Comparison of ENCODE assay signal across 14 cellular contexts in genomic region chr10:23693895-23694294, GRCh38.
DNase-seq lines count a peak whose midpoint lies in the region; ATAC-seq and TF ChIP-seq lines count a peak whose summit lies in the region.
"Had no signal": no experiment of that assay in that cellular context is flagged by ENCODE, and none has a peak within 500 bp of the region (broad histone marks: within the 10 kb centered on the region; RNA-seq: fewer than 3 reads in every experiment).

No MANE protein-coding gene starts in this region.

- H3K23ac ChIP-seq in mesenchymal stem cell (ENCODE audit: low read length in 2 of 2) = no peak overlapping the region

- no peak overlapping the region for H2AFZ ChIP-seq in mesenchymal stem cell (ENCODE audit: low read depth, low read length)

- H3K4me3 Mint-ChIP-seq in brain = peak overlapping the region; percentile 80 to 89 (median 87)
- H3K4me3 Mint-ChIP-seq: T-helper 17 cell had no signal

- no peak overlapping the region for H3K4ac ChIP-seq in mesenchymal stem cell (ENCODE audit: low read depth in 1 of 2, low read length in 2 of 2)

- TF ChIP-seq POLR2A in vagina (IDR thresholded peaks at IDR 0.05) = no peak

- H3K36me3 ChIP-seq in mesodermal cell (ENCODE audit: control insufficient read depth, insufficient read depth, low read length) (no peaks in the 10 kb centered on the region), vagina (no peaks in the 10 kb centered on the region), mesenchymal stem cell (ENCODE audit: control insufficient read depth in 1 of 2, insufficient read depth in 2 of 2, low read depth in 1 of 2, low read length in 2 of 2) (no peaks in the 10 kb centered on the region)
- H3K36me3 ChIP-seq: neutrophil had no signal

- no peak overlapping the region for H3K18ac ChIP-seq in mesenchymal stem cell (ENCODE audit: low read depth in 1 of 2, low read length in 2 of 2)

- no peak overlapping the region for H3K14ac ChIP-seq in mesenchymal stem cell (ENCODE audit: low read length in 2 of 2)

- H2BK12ac ChIP-seq in mesenchymal stem cell (ENCODE audit: low read length in 2 of 2) = no peak overlapping the region

- H2AK5ac ChIP-seq in mesenchymal stem cell (ENCODE audit: low read length, severe bottlenecking) = no peak overlapping the region

- intact Hi-C loops in Right ventricle myocardium superior (cut with DNase I) = no loop called here
- intact Hi-C loops in left cardiac atrium (cut with DNase I) = no loop called here
- intact Hi-C loops in vagina (cut with DNase I) = no loop called here

- no peak overlapping the region for H3K4me2 ChIP-seq in mesenchymal stem cell (ENCODE audit: low read length, poor library complexity, severe bottlenecking)

- WGBS in mesodermal cell (ENCODE audit: insufficient coverage in 2 of 2), 2 experiments = 1 to 2% methylated on average over 8 to 12 of the region's 17 CpGs
- WGBS in mesenchymal stem cell = 7% methylated on average over 17 of the region's 17 CpGs

- H3K9me3 Mint-ChIP-seq in brain = peaks cover 0 to 4% (median 0%) of the 10 kb centered on the region in 5 experiments

- peak overlapping the region in 2 of 5 experiments; percentile 46 to 75 for H3K27ac Mint-ChIP-seq in brain
- H3K27ac Mint-ChIP-seq: T-helper 17 cell had no signal

- no peaks in the 10 kb centered on the region for H3K27me3 ChIP-seq in vagina
- peaks cover 36 to 66% of the 10 kb centered on the region in 2 experiments for H3K27me3 ChIP-seq in mesenchymal stem cell (ENCODE audit: control insufficient read depth in 1 of 2, insufficient read depth in 1 of 2, low read length in 2 of 2)

- TF ChIP-seq CTCF in brain (conservative IDR thresholded peaks at IDR 0.05) (no peak), vagina (IDR thresholded peaks at IDR 0.05) (no peak)

- H3K4me1 ChIP-seq in mesodermal cell (ENCODE audit: control insufficient read depth, insufficient read depth, low read length, poor library complexity, severe bottlenecking) = peaks cover 13% of the 10 kb centered on the region
- peaks cover 13% of the 10 kb centered on the region for H3K4me1 ChIP-seq in vagina
- H3K4me1 ChIP-seq in mesenchymal stem cell (ENCODE audit: control insufficient read depth, insufficient read depth, low read depth, low read length) = peaks cover 4% of the 10 kb centered on the region

- DNase-seq in Right ventricle myocardium superior (peak; percentile 34), left cardiac atrium (no peak), vagina (ENCODE audit: extremely low spot score in 2 of 2) (no peak), mesenchymal stem cell (no peak)
- DNase-seq in stimulated activated naive CD4-positive, alpha-beta T cell (lab: John Stamatoyannopoulos, UW) = no peak
- DNase-seq in effector CD4-positive, alpha-beta T cell = no peak
- DNase-seq: activated naive CD4-positive, alpha-beta T cell treated with Interleukin-2 at 50 U/mL for 16 hours; NCI-H446 treated with DMSO at 0.1 percent for 48 hours; T-helper 17 cell had no signal

- ATAC-seq in Right ventricle myocardium superior (ENCODE audit: poor library complexity) = no peak
- no peak for ATAC-seq in left cardiac atrium
- ATAC-seq: HCT116, Panc1, T-helper 17 cell had no signal

- H2BK15ac ChIP-seq in mesenchymal stem cell (ENCODE audit: low read depth, poor library complexity, severe bottlenecking) = no peak overlapping the region

- H3K27ac ChIP-seq in mesodermal cell (ENCODE audit: low read depth, low read length, severe bottlenecking) = no peak overlapping the region
- no peak overlapping the region for H3K27ac ChIP-seq in vagina
- no peak overlapping the region for H3K27ac ChIP-seq in mesenchymal stem cell (ENCODE audit: low read length, poor library complexity, severe bottlenecking)
- H3K27ac ChIP-seq: neutrophil had no signal

- H2BK5ac ChIP-seq in mesenchymal stem cell (ENCODE audit: low read depth, low read length, poor library complexity, severe bottlenecking) = no peak overlapping the region

- H3K79me1 ChIP-seq in mesenchymal stem cell (replicated peaks; ENCODE audit: low read length, poor library complexity, severe bottlenecking) = no peaks in the 10 kb centered on the region

- H3K9me3 ChIP-seq in mesodermal cell (ENCODE audit: control insufficient read depth, low read length) = no peaks in the 10 kb centered on the region
- no peaks in the 10 kb centered on the region for H3K9me3 ChIP-seq in vagina
- H3K9me3 ChIP-seq in mesenchymal stem cell (ENCODE audit: control insufficient read depth, low read length) = no peaks in the 10 kb centered on the region
- H3K9me3 ChIP-seq: neutrophil had no signal

- no peak overlapping the region for H3K9ac ChIP-seq in mesenchymal stem cell (ENCODE audit: low read length)

- H3K4me3 ChIP-seq in mesodermal cell (ENCODE audit: extremely low read depth, insufficient read depth, low read length, poor library complexity, severe bottlenecking) (peak overlapping the region; percentile 32), vagina (peak overlapping the region; percentile 35 to 38), mesenchymal stem cell (ENCODE audit: insufficient read depth in 1 of 2, low read depth in 1 of 2, low read length in 2 of 2) (no peak overlapping the region)

- no peak overlapping the region for H2BK120ac ChIP-seq in mesenchymal stem cell (ENCODE audit: low read depth, low read length)

- peaks cover 85% of the 10 kb centered on the region for H3K27me3 Mint-ChIP-seq in brain

- no peaks in the 10 kb centered on the region for H3K36me3 Mint-ChIP-seq in brain

- no peak overlapping the region for H4K91ac ChIP-seq in mesenchymal stem cell (ENCODE audit: low read length)

- H4K8ac ChIP-seq in mesenchymal stem cell (ENCODE audit: low read length) = no peak overlapping the region

- H3K4me1 Mint-ChIP-seq in brain = peaks cover 27% of the 10 kb centered on the region

Comparison
In these comparisons a context has a peak if more than half of its experiments do, and no peak if none do; other contexts are left out.
1. H3K4me3 ChIP-seq: peak in mesodermal cell (single experiment) and vagina (2 of 2); none in mesenchymal stem cell (0 of 2).